Comparison of ENCODE assay signal across 8 cellular contexts in genomic region chr11:65576232-65576866, GRCh38. TPM values are rescaled to one million over a fixed set of nuclear protein-coding genes. Genes with fewer than 3 reads are reported as not detected.
DNase-seq lines count a peak whose midpoint lies in the region; ATAC-seq and TF ChIP-seq lines count a peak whose summit lies in the region.

No MANE protein-coding gene starts in this region.

- peak overlapping the region; percentile 44; the same call in 1 of the 2 replicates for H3K9ac ChIP-seq in ES-I3 (ENCODE audit: low read depth, low read length)
- peak overlapping the region; percentile 82 for H3K9ac ChIP-seq in SK-N-MC (ENCODE audit: insufficient read length)

- TF ChIP-seq CTCF in esophagus squamous epithelium (IDR thresholded peaks at IDR 0.05) (no peak), progenitor cell of endocrine pancreas (IDR thresholded peaks at IDR 0.05; ENCODE audit: unreplicated experiment) (no peak)

- H3K27ac ChIP-seq in SK-N-MC: no peak overlapping the region
- H3K27ac ChIP-seq in esophagus squamous epithelium: peak overlapping the region; percentile 96 to 99 (median 98)

- intact Hi-C loops in esophagus squamous epithelium (cut with DNase I): no loop called here

- peak overlapping the region; percentile 42 for H3K4me3 Mint-ChIP-seq in progenitor cell of endocrine pancreas (ENCODE audit: low read depth)

- H3K4me1 Mint-ChIP-seq in progenitor cell of endocrine pancreas (ENCODE audit: low read depth): peaks cover 21% of the 10 kb centered on the region

- H3K27me3 Mint-ChIP-seq in progenitor cell of endocrine pancreas: peaks cover 27% of the 10 kb centered on the region

- no peaks in the 10 kb centered on the region for H3K9me3 ChIP-seq in ES-I3 (ENCODE audit: control insufficient read depth, insufficient read depth, low read length)
- no peaks in the 10 kb centered on the region for H3K9me3 ChIP-seq in SK-N-MC (ENCODE audit: low read depth, low read length)
- no peaks in the 10 kb centered on the region for H3K9me3 ChIP-seq in esophagus squamous epithelium

- H3K4me3 ChIP-seq in SK-N-MC: peak overlapping the region; percentile 98
- peak overlapping the region; percentile 80 to 92 (median 84) for H3K4me3 ChIP-seq in esophagus squamous epithelium

- peaks cover 11% of the 10 kb centered on the region; the same call in 1 of the 2 replicates for H3K4me1 ChIP-seq in ES-I3 (ENCODE audit: insufficient read depth, low read length)
- peaks cover 42 to 85% (median 55%) of the 10 kb centered on the region in 3 donors for H3K4me1 ChIP-seq in esophagus squamous epithelium

- peaks cover 2% of the 10 kb centered on the region for H3K36me3 Mint-ChIP-seq in progenitor cell of endocrine pancreas (ENCODE audit: insufficient read depth)

- no peak for TF ChIP-seq POLR2A in esophagus squamous epithelium (IDR thresholded peaks at IDR 0.05)

- WGBS in esophagus squamous epithelium, 2 donors: 0% methylated on average over 2 of the region's 26 CpGs; no CpG with 5 or more reads in 1 of the 2 donors

- no peak for DNase-seq in SK-N-MC (ENCODE audit: low read depth, low spot score)
- DNase-seq in esophagus squamous epithelium (lab: John Stamatoyannopoulos, UW): no peak
- DNase-seq in progenitor cell of endocrine pancreas (ENCODE audit: low spot score, unreplicated experiment): no peak
- DNase-seq in HT-29 (ENCODE audit: low spot score): no peak
- DNase-seq in ACHN: no peak

- in situ Hi-C loops in ACHN (cut with HindIII; ENCODE audit: low pct_ligation_motif_present, low pct_unique_long_range_greater_than_20kb, low sequenced_read_pairs): no loop called here

- ATAC-seq in esophagus mucosa (no peak), GM21526 (IDR thresholded peaks at IDR 0.05; ENCODE audit: low FRiP score, unreplicated experiment) (no peak)

- no peak overlapping the region for H3K27ac Mint-ChIP-seq in progenitor cell of endocrine pancreas

- H3K27me3 ChIP-seq in esophagus squamous epithelium: no peaks in the 10 kb centered on the region

- no peaks in the 10 kb centered on the region for H3K9me3 Mint-ChIP-seq in progenitor cell of endocrine pancreas (ENCODE audit: low read depth)

- H3K36me3 ChIP-seq in ES-I3 (ENCODE audit: insufficient read depth, low read length) (no peaks in the 10 kb centered on the region), SK-N-MC (ENCODE audit: insufficient read depth, low read length) (no peaks in the 10 kb centered on the region), esophagus squamous epithelium (peaks cover 18 to 37% (median 20%) of the 10 kb centered on the region in 3 donors)

RNA-seq across cellular contexts. Expression of gene EHBP1L1, which starts 0.5 kb away (rescaled TPM):
- total RNA-seq in esophagus squamous epithelium (100 to 1,000 TPM in 1 of 4 donors, 10 to 100 TPM in 3; 46.5 to 101 (median 87.4) TPM), progenitor cell of endocrine pancreas (13.0 and 15.2 TPM in 2 replicates), esophagus mucosa (52.6 TPM)
- total RNA-seq in HT-29 (2014; rRNA removed; shearing (Covaris generic)): 125 and 149 TPM in 2 replicates

RNA-seq across cellular contexts. Expression of gene FAM89B, which starts 4.0 kb away (rescaled TPM):
- total RNA-seq in esophagus squamous epithelium (10 to 100 TPM; 12.0 to 44.1 (median 23.9) TPM), progenitor cell of endocrine pancreas (62.5 and 65.0 TPM in 2 replicates), esophagus mucosa (25.9 TPM)
- 122 and 127 TPM in 2 replicates for total RNA-seq in HT-29 (2014; rRNA removed; shearing (Covaris generic))

RNA-seq across cellular contexts. Expression of gene ZNRD2, which starts 6.1 kb away (rescaled TPM):
- total RNA-seq in esophagus squamous epithelium (10 to 100 TPM; 33.2 to 48.0 (median 40.0) TPM), progenitor cell of endocrine pancreas (25.3 and 25.9 TPM in 2 replicates), esophagus mucosa (31.8 TPM)
- total RNA-seq in HT-29 (2014; rRNA removed; shearing (Covaris generic)): 137 and 158 TPM in 2 replicates

RNA-seq across cellular contexts. Expression of gene LTBP3, which starts 18.2 kb away (rescaled TPM):
- total RNA-seq in esophagus squamous epithelium (10 to 100 TPM; 28.1 to 87.5 (median 54.0) TPM), progenitor cell of endocrine pancreas (55.3 and 57.7 TPM in 2 replicates), esophagus mucosa (20.9 TPM)
- total RNA-seq in HT-29 (2014; rRNA removed; shearing (Covaris generic)): 146 and 164 TPM in 2 replicates

RNA-seq across cellular contexts. Expression of gene KCNK7, which starts 19.3 kb away (rescaled TPM):
- total RNA-seq in esophagus squamous epithelium (10 to 100 TPM in 3 of 4 donors, 1 to 10 TPM in 1; 5.5 to 22.5 (median 15.2) TPM), progenitor cell of endocrine pancreas (0.95 and 1.7 TPM in 2 replicates), esophagus mucosa (20.2 TPM)
- total RNA-seq in HT-29 (2014; rRNA removed; shearing (Covaris generic)): 1.2 and 2.5 TPM in 2 replicates
